In the genomic region with DNA sequence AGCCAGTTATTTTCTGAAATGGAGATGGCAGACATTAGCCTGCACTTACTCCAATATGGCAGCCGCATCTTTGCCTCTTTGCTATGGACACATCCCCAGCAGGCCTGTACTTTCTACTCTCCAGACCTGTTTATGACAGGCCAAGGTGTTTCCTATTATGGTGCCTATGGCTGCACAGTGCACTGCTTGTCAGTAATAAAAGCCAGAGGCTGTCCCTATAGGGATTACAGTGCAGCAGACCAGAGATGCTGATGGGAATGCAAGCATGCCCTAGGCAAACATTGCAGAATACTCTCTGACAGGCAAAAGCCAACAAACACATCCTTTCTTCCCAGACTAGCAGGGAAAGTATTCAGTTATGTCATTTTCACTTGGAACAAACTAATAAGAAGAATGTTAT, we compare ENCODE assay signal across 20 cellular contexts.
DNase-seq lines count a peak whose midpoint lies in the region; ATAC-seq, FAIRE-seq and TF ChIP-seq lines count a peak whose summit lies in the region.
"Had no signal": no experiment of that assay in that cellular context is flagged by ENCODE, and none has a peak within 500 bp of the region (broad histone marks: within the 10 kb centered on the region; RNA-seq: fewer than 3 reads in every experiment).

No MANE protein-coding gene starts in this region.

- ATAC-seq in A549 (peak in 1 of 2 experiments; percentile 43; a peak in 3 of 6 replicates), GM21423 (IDR thresholded peaks at IDR 0.05; ENCODE audit: unreplicated experiment) (no peak)

- DNase-seq in A549 (ENCODE audit: low read depth in 1 of 2, low spot score in 1 of 2), result peak in 1 of 2 experiments; percentile 61
- DNase-seq in EL, result peak; percentile 18
- DNase-seq in fibroblast of gingiva (ENCODE audit: low read depth), result peak; percentile 42
- DNase-seq in urothelium cell line (ENCODE audit: low spot score), result no peak
- no peak for DNase-seq in GF-D8 (lab: John Stamatoyannopoulos, UW)
- no peak for DNase-seq in NOMO-1 treated with DMSO at 0.1 percent for 48 hours (lab: John Stamatoyannopoulos, UW; ENCODE audit: unreplicated experiment)
- DNase-seq: ACHN; activated T-cell treated with anti-CD3 and anti-CD28 coated beads, Interleukin-2, amount 50 U/mL, for 1 hour; GDM1; lower lobe of right lung; NCI-H1417 treated with DMSO at 0.1 percent for 48 hours; NCI-H510A treated with DMSO at 0.1 percent for 48 hours; stimulated activated CD4-positive, alpha-beta T cell treated with anti-CD3 and anti-CD28 coated beads, Interleukin-12 subunit alpha, Interleukin-12 subunit beta, amount 100 ng/mL, for 4 hours; stimulated activated CD4-positive, alpha-beta T cell treated with anti-CD3 and anti-CD28 coated beads, Interleukin-4, amount 100 ng/mL, for 4 hours; upper lobe of left lung had no signal

- H3K4me1 ChIP-seq in A549, result peaks cover 84% of the 10 kb centered on the region
- peaks cover 30% of the 10 kb centered on the region for H3K4me1 ChIP-seq in muscle layer of colon (ENCODE audit: insufficient read depth, low read length)
- H3K4me1 ChIP-seq: lower lobe of right lung, upper lobe of left lung had no signal

- H3K4me2 ChIP-seq in A549, result peak overlapping the region; percentile 71

- H3K9me3 ChIP-seq in A549, result peaks cover 16% of the 10 kb centered on the region; the same call in 2 of the 3 replicates
- H3K9me3 ChIP-seq in muscle layer of colon (ENCODE audit: low read length), result no peaks in the 10 kb centered on the region
- H3K9me3 ChIP-seq: lower lobe of right lung, upper lobe of left lung had no signal

- CTCF ChIA-PET in A549 (lab: Yijun Ruan, JAX), result no interaction called here

- no peak for TF ChIP-seq CTCF in A549 (IDR thresholded peaks at IDR 0.05)

- H3K9ac ChIP-seq in muscle layer of colon (ENCODE audit: low read length), result no peak overlapping the region

- peaks cover 2% of the 10 kb centered on the region for H3K36me3 ChIP-seq in muscle layer of colon (ENCODE audit: insufficient read depth, low read length)
- H3K36me3 ChIP-seq: lower lobe of right lung had no signal

- H3K27me3 ChIP-seq in muscle layer of colon (ENCODE audit: control insufficient read depth in 1 of 2, insufficient read depth in 2 of 2, low read length in 2 of 2), result no peaks in the 10 kb centered on the region
- H3K27me3 ChIP-seq: upper lobe of left lung had no signal

- POLR2A ChIA-PET in A549 (lab: Yijun Ruan, JAX), result no interaction called here

- TF ChIP-seq POLR2A in A549 (IDR thresholded peaks at IDR 0.05; ENCODE audit: low read length), result no peak

- FAIRE-seq in A549 (lab: Jason Lieb, UNC) (peak; percentile 18), urothelium cell line (lab: Jason Lieb, UNC) (no peak)
- FAIRE-seq: D721Med, H54 had no signal

- no peak for TF ChIP-seq EP300 in A549 (IDR thresholded peaks at IDR 0.05)

- H3K27ac ChIP-seq in A549, result peak overlapping the region in 1 of 2 experiments; percentile 60; a peak in 4 of 6 replicates
- H3K27ac ChIP-seq in muscle layer of colon (ENCODE audit: low read depth, low read length), result peak overlapping the region; percentile 75
- H3K27ac ChIP-seq: HL-60, lower lobe of right lung, upper lobe of left lung had no signal

- H3K4me3 ChIP-seq in A549 (no peak overlapping the region), muscle layer of colon (ENCODE audit: low read depth in 1 of 2, low read length in 2 of 2) (no peak overlapping the region)
- H3K4me3 ChIP-seq: lower lobe of right lung, upper lobe of left lung had no signal

- no peak for TF ChIP-seq RAD21 in A549 (conservative IDR thresholded peaks at IDR 0.05 in 1 of 2, IDR thresholded peaks at IDR 0.05 in 1 of 2)

- 93% methylated on average over 1 of the region's 1 CpG for WGBS in A549 (ENCODE audit: missing lambda C conversion rate)

TF ChIP-seq in A549, 52 proteins besides CTCF, POLR2A, EP300 and RAD21:
- 0 out of 2 replicates have a peak, but pooled peaks have one; percentile 54 for TF ChIP-seq TFCP2L1 (CRISPR knock-in tag; IDR thresholded peaks at IDR 0.05)
- TF ChIP-seq PHF8 (IDR thresholded peaks at IDR 0.05; ENCODE audit: borderline replicate concordance, low read depth), result no peak
- TF ChIP-seq BCL3 (IDR thresholded peaks at IDR 0.05), result no peak
- TF ChIP-seq, protein P1, sequence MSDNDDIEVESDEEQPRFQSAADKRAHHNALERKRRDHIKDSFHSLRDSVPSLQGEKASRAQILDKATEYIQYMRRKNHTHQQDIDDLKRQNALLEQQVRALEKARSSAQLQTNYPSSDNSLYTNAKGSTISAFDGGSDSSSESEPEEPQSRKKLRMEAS (IDR thresholded peaks at IDR 0.05), result peak; percentile 45; the same call in 1 of the 2 replicates
- TF ChIP-seq GATA3 (IDR thresholded peaks at IDR 0.05; ENCODE audit: borderline replicate concordance), result no peak
- no peak for TF ChIP-seq KDM1A (IDR thresholded peaks at IDR 0.05; ENCODE audit: low read depth)
- TF ChIP-seq NR3C1 (IDR thresholded peaks at IDR 0.05), result no peak
- no peak for TF ChIP-seq FOSB (CRISPR knock-in tag; IDR thresholded peaks at IDR 0.05)
- no peak for TF ChIP-seq HOXB5 (CRISPR knock-in tag; IDR thresholded peaks at IDR 0.05)

Comparison
In these comparisons a context has a peak if more than half of its experiments do, and no peak if none do; other contexts are left out.
1. DNase-seq: peak in EL (single experiment) and fibroblast of gingiva (single experiment); none in urothelium cell line (single experiment), GF-D8 (single experiment) and NOMO-1 treated with DMSO at 0.1 percent for 48 hours (single experiment).